ENCODE assay signal across 8 cellular contexts in genomic region chr5:50666261-50667078, GRCh38. TPM values are rescaled to one million over a fixed set of nuclear protein-coding genes. Genes with fewer than 3 reads are reported as not detected.
DNase-seq lines count a peak whose midpoint lies in the region; ATAC-seq, FAIRE-seq and TF ChIP-seq lines count a peak whose summit lies in the region.

Gene PARP8 (plus strand): TSS chr5:50666637. CDS start chr5:50667096, 459 bp downstream.

- H3K27ac ChIP-seq in ACC112 (ENCODE audit: low read depth, low read length) (peak within 1 kb of the TSS; percentile 44; the same call in 1 of the 2 replicates), cardiac muscle cell (peak within 1 kb of the TSS; percentile 33), pancreas (peak within 1 kb of the TSS; percentile 87 to 96 (median 93))

- peak within 1 kb of the TSS; percentile 95 for H3K27ac Mint-ChIP-seq in activated naive CD4-positive, alpha-beta T cell treated with anti-CD3 and anti-CD28 coated beads, Interleukin-2, amount 50 U/mL, for 24 hours

- peaks cover 12% of the 10 kb centered on the region for H3K79me2 ChIP-seq in ACC112 (ENCODE audit: control insufficient read depth, insufficient read depth, low read length, unreplicated experiment)

- H3K9me3 ChIP-seq in cardiac muscle cell (ENCODE audit: low read depth) (no peaks in the 10 kb centered on the region), pancreas (no peaks in the 10 kb centered on the region)

- H3K27me3 ChIP-seq in ACC112 (ENCODE audit: insufficient read depth, low read length) (no peaks in the 10 kb centered on the region), cardiac muscle cell (no peaks in the 10 kb centered on the region), pancreas (no peaks in the 10 kb centered on the region)

- H3K27me3 Mint-ChIP-seq in activated naive CD4-positive, alpha-beta T cell treated with anti-CD3 and anti-CD28 coated beads, Interleukin-2, amount 50 U/mL, for 24 hours: no peaks in the 10 kb centered on the region

- peaks cover 57% of the 10 kb centered on the region for H3K4me1 Mint-ChIP-seq in activated naive CD4-positive, alpha-beta T cell treated with anti-CD3 and anti-CD28 coated beads, Interleukin-2, amount 50 U/mL, for 24 hours

- WGBS in pancreas, 2 donors: 0% methylated on average over 51 to 70 of the region's 70 CpGs

- H3K4me3 ChIP-seq in ACC112 (ENCODE audit: low read depth, low read length) (peak within 1 kb of the TSS; percentile 96), cardiac muscle cell (peak within 1 kb of the TSS; percentile 72), pancreas (peak within 1 kb of the TSS; percentile 54 to 96 (median 68))

- TF ChIP-seq CTCF in cardiac muscle cell (IDR thresholded peaks at IDR 0.05; ENCODE audit: low read depth, low read length): no peak
- no peak for TF ChIP-seq CTCF in pancreas (IDR thresholded peaks at IDR 0.05)

- no peaks in the 10 kb centered on the region for H3K36me3 ChIP-seq in ACC112 (ENCODE audit: insufficient read depth, low read length)
- H3K36me3 ChIP-seq in cardiac muscle cell: no peaks in the 10 kb centered on the region
- H3K36me3 ChIP-seq in pancreas: no peaks in the 10 kb centered on the region

- in situ Hi-C loops in SK-MEL-5 (cut with HindIII; ENCODE audit: low pct_unique_long_range_greater_than_20kb, low sequenced_read_pairs): no loop called here

- H2AFZ ChIP-seq in ACC112 (ENCODE audit: low read length, unreplicated experiment): peak within 1 kb of the TSS; percentile 61

- no peaks in the 10 kb centered on the region for H3K9me3 Mint-ChIP-seq in activated naive CD4-positive, alpha-beta T cell treated with anti-CD3 and anti-CD28 coated beads, Interleukin-2, amount 50 U/mL, for 24 hours

- H3K36me3 Mint-ChIP-seq in activated naive CD4-positive, alpha-beta T cell treated with anti-CD3 and anti-CD28 coated beads, Interleukin-2, amount 50 U/mL, for 24 hours: peaks cover 1% of the 10 kb centered on the region

- H3K4me1 ChIP-seq in ACC112 (ENCODE audit: control insufficient read depth, insufficient read depth, low read length, unreplicated experiment) (peaks cover 4% of the 10 kb centered on the region), cardiac muscle cell (ENCODE audit: low read depth) (peaks cover 6% of the 10 kb centered on the region), pancreas (peaks cover 5 to 17% (median 8%) of the 10 kb centered on the region in 3 donors)

- DNase-seq in SK-MEL-5 (ENCODE audit: low read depth, low spot score) (peak; percentile 69), cardiac muscle cell (ENCODE audit: low read depth in 1 of 2, low spot score in 1 of 2) (peak; percentile 63 to 65), pancreas (peak; percentile 24 to 77 (median 50)), urothelium cell line (ENCODE audit: low spot score) (peak; percentile 54)

- H3K4me3 Mint-ChIP-seq in activated naive CD4-positive, alpha-beta T cell treated with anti-CD3 and anti-CD28 coated beads, Interleukin-2, amount 50 U/mL, for 24 hours: peak within 1 kb of the TSS; percentile 100

- peak; percentile 37 for ATAC-seq in GM18861 (IDR thresholded peaks at IDR 0.05; ENCODE audit: unreplicated experiment)
- peak; percentile 48 for ATAC-seq in HG03432 (IDR thresholded peaks at IDR 0.05; ENCODE audit: unreplicated experiment)
- peak; percentile 54 to 68 (median 60) for ATAC-seq in pancreas

- no peak for FAIRE-seq in pancreas (lab: Jason Lieb, UNC)
- FAIRE-seq in urothelium cell line (lab: Jason Lieb, UNC): peak; percentile 20

- intact Hi-C loops in pancreas (cut with DNase I): no loop called here

RNA-seq across cellular contexts. Expression of gene PARP8, which starts in this region (rescaled TPM):
- total RNA-seq in SK-MEL-5 (2014; rRNA removed; shearing (Covaris generic)): 41.7 and 43.3 TPM in 2 replicates
- polyA plus RNA-seq in SK-MEL-5 (2015; cell fraction: cytosol; rRNA removed): 47.0 and 75.2 TPM in 2 replicates
- polyA plus RNA-seq in SK-MEL-5 (2015; cell fraction: nucleus; rRNA removed): 79.2 and 97.9 TPM in 2 replicates
- total RNA-seq in cardiac muscle cell (12.2 and 18.2 TPM in 2 replicates), pancreas (10 to 100 TPM; 12.6 to 25.0 (median 15.1) TPM)
- polyA plus RNA-seq in cardiac muscle cell (19.8 and 25.4 TPM in 2 replicates), pancreas (1 to 10 TPM; 4.7 to 8.1 TPM)

Comparison
In these comparisons a context has a peak if more than half of its experiments do, and no peak if none do; other contexts are left out.
1. Peak in every context shown above with its lines: DNase-seq, ATAC-seq, H3K4me3 ChIP-seq and H3K27ac ChIP-seq.
2. H3K27ac ChIP-seq: peak in every context shown above with its lines; median percentile 93 in pancreas; 44 in ACC112; 33 in cardiac muscle cell.